ENCODE assay signal across 17 cellular contexts in the genomic region with DNA sequence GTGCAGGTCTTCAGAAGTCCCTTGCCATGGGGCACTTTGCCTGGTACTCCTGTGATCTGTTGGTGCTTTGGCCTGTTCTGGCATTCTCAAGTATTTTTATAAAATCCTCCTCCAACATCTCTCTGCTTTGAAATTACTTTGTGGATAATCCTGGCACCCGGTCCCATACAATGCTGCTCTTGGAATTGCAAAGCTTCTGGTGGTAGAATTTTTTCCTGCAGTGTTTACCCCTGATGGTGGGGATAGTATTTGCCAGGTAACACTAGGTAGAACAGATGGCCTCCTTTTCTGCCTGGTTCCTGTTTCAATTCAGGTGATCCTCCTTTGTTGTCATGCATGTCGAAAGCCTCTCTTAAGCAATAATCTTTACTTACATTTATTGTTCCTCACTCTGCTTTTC.
DNase-seq lines count a peak whose midpoint lies in the region.
"Had no signal": no experiment of that assay in that cellular context is flagged by ENCODE, and none has a peak within 500 bp of the region (broad histone marks: within the 10 kb centered on the region; RNA-seq: fewer than 3 reads in every experiment).

No MANE protein-coding gene starts in this region.

- peak; percentile 10 for DNase-seq in NCI-H345 (lab: John Stamatoyannopoulos, UW)
- DNase-seq in NCI-H345 treated with DMSO at 0.1 percent for 48 hours (lab: John Stamatoyannopoulos, UW; ENCODE audit: unreplicated experiment), result no peak
- peak; percentile 61 to 64 for DNase-seq in NCI-H446 (lab: John Stamatoyannopoulos, UW)
- peak; percentile 75 to 95 for DNase-seq in cerebellar nuclear complex (lab: John Stamatoyannopoulos, UW)
- DNase-seq in germinal center (ENCODE audit: low spot score), result no peak
- DNase-seq in NCI-H526 (lab: John Stamatoyannopoulos, UW), result no peak
- no peak for DNase-seq in activated CD8-positive, alpha-beta memory T cell treated with anti-CD3 and anti-CD28 coated beads, Interleukin-2, amount 50 U/mL, for 4 hours
- DNase-seq: AML-193; CD8-positive, alpha-beta T cell; GDM1; H7; Karpas-422; NCI-H1694 treated with DMSO at 0.1 percent for 48 hours; NCI-H2081 treated with DMSO at 0.1 percent for 48 hours; NCI-H226; NK-92 treated with Interleukin-12 subunit alpha and Interleukin-12 subunit beta, amount 100 ng/mL, for 24 hours; SIG-M5 had no signal

Comparison
In these comparisons a context has a peak if more than half of its experiments do, and no peak if none do; other contexts are left out.
1. DNase-seq: peak in NCI-H345 (single experiment), NCI-H446 (2 of 2) and cerebellar nuclear complex (2 of 2); none in NCI-H345 treated with DMSO at 0.1 percent for 48 hours (single experiment), germinal center (single experiment), NCI-H526 (0 of 2) and activated CD8-positive, alpha-beta memory T cell treated with anti-CD3 and anti-CD28 coated beads, Interleukin-2, amount 50 U/mL, for 4 hours (single experiment).